25 cellular contexts compared by ENCODE assay signal in genomic region chr5:126004636-126005035, GRCh38.
DNase-seq lines count a peak whose midpoint lies in the region; ATAC-seq and TF ChIP-seq lines count a peak whose summit lies in the region.
"Had no signal": no experiment of that assay in that cellular context is flagged by ENCODE, and none has a peak within 500 bp of the region (broad histone marks: within the 10 kb centered on the region; RNA-seq: fewer than 3 reads in every experiment).

No MANE protein-coding gene starts in this region.

- no peak overlapping the region for H2AFZ ChIP-seq in SK-N-SH (ENCODE audit: low read depth)
- H2AFZ ChIP-seq: hepatocyte had no signal

- H3K27me3 ChIP-seq in SK-N-SH (ENCODE audit: insufficient read depth) (no peaks in the 10 kb centered on the region), right lobe of liver (no peaks in the 10 kb centered on the region), uterus (no peaks in the 10 kb centered on the region), stomach (no peaks in the 10 kb centered on the region)
- H3K27me3 ChIP-seq: cardiac muscle cell, hepatocyte had no signal

- no peak for TF ChIP-seq RAD21 in SK-N-SH (IDR thresholded peaks at IDR 0.05; ENCODE audit: low read length)

- peaks cover 3% of the 10 kb centered on the region for H3F3A ChIP-seq in SK-N-SH (replicated peaks; ENCODE audit: insufficient read depth)

- POLR2A ChIA-PET in SK-N-SH (lab: Yijun Ruan, JAX), result no interaction called here

- TF ChIP-seq POLR2A in right lobe of liver (IDR thresholded peaks at IDR 0.05) (no peak), uterus (IDR thresholded peaks at IDR 0.05) (no peak), stomach (IDR thresholded peaks at IDR 0.05) (no peak)

- H3K4me2 ChIP-seq in SK-N-SH, result no peak overlapping the region
- H3K4me2 ChIP-seq: hepatocyte had no signal

- H3K36me3 ChIP-seq in SK-N-SH (replicated peaks in 1 of 2; ENCODE audit: control insufficient read depth in 1 of 2, insufficient read depth in 2 of 2, low read length in 1 of 2) (no peaks in the 10 kb centered on the region), right lobe of liver (no peaks in the 10 kb centered on the region), uterus (peaks cover 0 to 2% of the 10 kb centered on the region in 2 donors), stomach (no peaks in the 10 kb centered on the region)
- H3K36me3 ChIP-seq: cardiac muscle cell, left ventricle myocardium inferior had no signal

- intact Hi-C loops in right lobe of liver (cut with DNase I), result no loop called here
- intact Hi-C loops in uterus (cut with DNase I; ENCODE audit: low total_unique reads), result no loop called here
- intact Hi-C loops in stomach (cut with DNase I; ENCODE audit: low total_unique reads), result no loop called here

- no peaks in the 10 kb centered on the region for H4K20me1 ChIP-seq in SK-N-SH (ENCODE audit: insufficient read depth)

- H3K79me2 ChIP-seq in SK-N-SH (ENCODE audit: insufficient read depth), result no peaks in the 10 kb centered on the region
- H3K79me2 ChIP-seq: hepatocyte had no signal

- no peak for TF ChIP-seq EP300 in SK-N-SH (IDR thresholded peaks at IDR 0.05; ENCODE audit: borderline replicate concordance in 1 of 2, low read depth in 1 of 2, low read length in 1 of 2)
- no peak for TF ChIP-seq EP300 in stomach (IDR thresholded peaks at IDR 0.05)

- H3K4me1 ChIP-seq in SK-N-SH (ENCODE audit: control insufficient read depth in 1 of 2, insufficient read depth in 2 of 2, low read depth in 1 of 2, low read length in 1 of 2), result peaks cover 7 to 10% of the 10 kb centered on the region in 2 experiments; a peak in 3 of 4 replicates
- H3K4me1 ChIP-seq in right lobe of liver, result peaks cover 0 to 8% (median 0%) of the 10 kb centered on the region in 4 donors
- peaks cover 0 to 16% of the 10 kb centered on the region in 2 donors for H3K4me1 ChIP-seq in uterus
- H3K4me1 ChIP-seq in stomach, result peaks cover 8 to 33% (median 20%) of the 10 kb centered on the region in 4 donors

- H3K4me3 ChIP-seq in SK-N-SH (ENCODE audit: low read depth in 2 of 2, low read length in 1 of 2) (no peak overlapping the region), fibroblast of pulmonary artery (replicated peaks; ENCODE audit: low read depth, low read length) (no peak overlapping the region), right lobe of liver (no peak overlapping the region), uterus (no peak overlapping the region), stomach (no peak overlapping the region)
- H3K4me3 ChIP-seq: cardiac muscle cell, hepatocyte, left ventricle myocardium inferior, mucosa of descending colon, skin epidermis had no signal

- ATAC-seq in SK-N-SH treated with all-trans-retinoic acid at 6 μM for 48 hours (no peak), right lobe of liver (no peak), HG02840 (IDR thresholded peaks at IDR 0.05; ENCODE audit: low FRiP score, unreplicated experiment) (no peak)
- ATAC-seq: mucosa of descending colon; Right ventricle myocardium inferior; stimulated activated effector memory CD8-positive, alpha-beta T cell treated with anti-CD3 and anti-CD28 coated beads, Interleukin-12 subunit alpha, Interleukin-12 subunit beta, amount 100 ng/mL, for 72 hours had no signal

- CTCF ChIA-PET in SK-N-SH (lab: Yijun Ruan, JAX), result no interaction called here

- DNase-seq in SK-N-SH (no peak), NCI-H524 treated with DMSO at 0.1 percent for 48 hours (lab: John Stamatoyannopoulos, UW) (peak; percentile 93), fibroblast of pulmonary artery (ENCODE audit: low read depth) (peak; percentile 4), right lobe of liver (no peak), uterus (no peak), stomach (no peak)
- DNase-seq: activated CD4-positive, alpha-beta T cell treated with anti-CD3 and anti-CD28 coated beads for 48 hours; activated naive CD4-positive, alpha-beta T cell treated with Interleukin-2 at 50 U/mL for 16 hours; activated T-cell treated with anti-CD3 and anti-CD28 coated beads, Interleukin-2, amount 50 U/mL, for 48 hours; amygdala; immature natural killer cell; left ventricle myocardium inferior; MM.1S; mucosa of descending colon; NCI-H1930; NCI-H510A treated with DMSO at 0.1 percent for 48 hours; stimulated activated CD4-positive, alpha-beta T cell treated with anti-CD3 and anti-CD28 coated beads, Interleukin-2, amount 100 ng/mL, for 24 hours; SW 1271 had no signal

- H3K9me3 ChIP-seq in SK-N-SH (no peaks in the 10 kb centered on the region), right lobe of liver (no peaks in the 10 kb centered on the region), uterus (no peaks in the 10 kb centered on the region), stomach (no peaks in the 10 kb centered on the region)
- H3K9me3 ChIP-seq: left ventricle myocardium inferior, mucosa of descending colon had no signal

- H3K9me2 ChIP-seq in SK-N-SH, result no peaks in the 10 kb centered on the region

- H3K27ac ChIP-seq in SK-N-SH (ENCODE audit: low read depth in 2 of 2, low read length in 1 of 2) (no peak overlapping the region), right lobe of liver (no peak overlapping the region), uterus (no peak overlapping the region), stomach (no peak overlapping the region)
- H3K27ac ChIP-seq: cardiac muscle cell, hepatocyte, left ventricle myocardium inferior had no signal

- WGBS in SK-N-SH (ENCODE audit: low lambda C conversion rate), result 77% methylated on average over 2 of the region's 2 CpGs
- 76% methylated on average over 2 of the region's 2 CpGs for WGBS in right lobe of liver (ENCODE audit: insufficient coverage, low coverage, low lambda C conversion rate, missing lambda C conversion rate)
- 44 to 66% (median 49%) methylated on average over 2 of the region's 2 CpGs for WGBS in stomach, 5 donors

- TF ChIP-seq CTCF in SK-N-SH (IDR thresholded peaks at IDR 0.05) (no peak), fibroblast of pulmonary artery (IDR thresholded peaks at IDR 0.05; ENCODE audit: low read length, missing control alignments) (no peak), right lobe of liver (IDR thresholded peaks at IDR 0.05) (no peak), uterus (IDR thresholded peaks at IDR 0.05) (no peak), stomach (IDR thresholded peaks at IDR 0.05) (no peak)

- H3K9ac ChIP-seq in SK-N-SH, result no peak overlapping the region

TF ChIP-seq in SK-N-SH treated with all-trans-retinoic acid at 6 μM for 48 hours, 23 proteins besides CTCF, POLR2A, EP300 and RAD21:
- TF ChIP-seq ISL1 (CRISPR knock-in tag; IDR thresholded peaks at IDR 0.05) (peak; percentile 44; the same call in 1 of the 2 replicates), POU6F1 (CRISPR knock-in tag; IDR thresholded peaks at IDR 0.05; ENCODE audit: borderline replicate concordance, low read depth) (no peak), BACH2 (CRISPR knock-in tag; IDR thresholded peaks at IDR 0.05; ENCODE audit: borderline replicate concordance) (no peak)

TF ChIP-seq in SK-N-SH, 30 proteins besides CTCF, POLR2A, EP300 and RAD21:
- no peak for TF ChIP-seq GABPA (IDR thresholded peaks at IDR 0.05; ENCODE audit: low read depth)
- TF ChIP-seq SIN3A (IDR thresholded peaks at IDR 0.05; ENCODE audit: borderline replicate concordance, low read depth, low read length), result no peak
- no peak for TF ChIP-seq RXRA (IDR thresholded peaks at IDR 0.05; ENCODE audit: borderline replicate concordance, low read depth)
- no peak for TF ChIP-seq ELF1 (IDR thresholded peaks at IDR 0.05)
- TF ChIP-seq FOXM1 (IDR thresholded peaks at IDR 0.05; ENCODE audit: low read depth), result no peak
- TF ChIP-seq RFX5 (IDR thresholded peaks at IDR 0.05; ENCODE audit: low read length), result no peak
- TF ChIP-seq IRF3 (IDR thresholded peaks at IDR 0.05; ENCODE audit: low read depth, low read length), result no peak
- TF ChIP-seq JUND (IDR thresholded peaks at IDR 0.05), result no peak
- TF ChIP-seq POLR2AphosphoS5 (IDR thresholded peaks at IDR 0.05; ENCODE audit: low read depth, low read length), result no peak
- TF ChIP-seq FOSL2 (IDR thresholded peaks at IDR 0.05; ENCODE audit: borderline replicate concordance, low read depth), result no peak
- TF ChIP-seq YY1 (IDR thresholded peaks at IDR 0.05; ENCODE audit: low read depth), result no peak
- TF ChIP-seq TEAD4 (IDR thresholded peaks at IDR 0.05; ENCODE audit: borderline replicate concordance, insufficient read depth), result no peak
- TF ChIP-seq NRF1 (IDR thresholded peaks at IDR 0.05; ENCODE audit: low read depth, low read length), result no peak
- TF ChIP-seq RCOR1 (IDR thresholded peaks at IDR 0.05; ENCODE audit: low read length), result no peak
- TF ChIP-seq SMC3 (IDR thresholded peaks at IDR 0.05; ENCODE audit: low read depth, low read length), result no peak
- TF ChIP-seq ZBTB33 (IDR thresholded peaks at IDR 0.05; ENCODE audit: borderline replicate concordance, low read depth), result no peak
- TF ChIP-seq MXI1 (IDR thresholded peaks at IDR 0.05; ENCODE audit: low read depth, low read length), result no peak
- no peak for TF ChIP-seq TCF12 (IDR thresholded peaks at IDR 0.05)
- TF ChIP-seq CHD2 (IDR thresholded peaks at IDR 0.05; ENCODE audit: low read length, partially characterized antibody), result no peak

Comparison
In these comparisons a context has a peak if more than half of its experiments do, and no peak if none do; other contexts are left out.
1. DNase-seq: peak in NCI-H524 treated with DMSO at 0.1 percent for 48 hours (single experiment) and fibroblast of pulmonary artery (single experiment); none in SK-N-SH (single experiment), right lobe of liver (0 of 3), uterus (0 of 2) and stomach (single experiment).